ENCODE assay signal across 11 cellular contexts in the genomic region with DNA sequence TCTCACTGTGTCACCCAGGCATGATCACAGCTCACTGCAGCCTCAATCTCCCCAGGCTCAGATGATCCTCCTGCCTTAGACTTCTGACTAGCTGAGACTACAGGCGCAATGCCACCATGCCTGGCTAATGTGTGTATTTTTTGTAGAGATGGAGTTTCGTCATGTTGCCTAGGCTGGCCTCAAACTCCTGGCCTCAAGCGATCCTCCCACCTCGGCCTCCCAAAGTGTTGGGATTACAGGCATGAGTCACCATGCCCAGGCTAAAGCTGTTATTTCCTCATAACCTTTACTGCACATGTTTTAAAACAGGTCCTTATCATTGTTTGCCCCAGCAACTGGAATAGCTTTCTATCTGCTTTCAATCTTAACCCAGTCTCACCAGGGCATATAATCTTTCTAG. TPM values are rescaled to one million over a fixed set of nuclear protein-coding genes. Genes with fewer than 3 reads are reported as not detected.
DNase-seq lines count a peak whose midpoint lies in the region; ATAC-seq lines count a peak whose summit lies in the region.
"Had no signal": no experiment of that assay in that cellular context is flagged by ENCODE, and none has a peak within 500 bp of the region (broad histone marks: within the 10 kb centered on the region; RNA-seq: fewer than 3 reads in every experiment).

No MANE protein-coding gene starts in this region.

- peaks cover 32 to 64% (median 49%) of the 10 kb centered on the region in 4 donors for H3K4me1 Mint-ChIP-seq in CD4-positive, alpha-beta memory T cell
- peaks cover 40 to 63% (median 52%) of the 10 kb centered on the region in 7 donors for H3K4me1 Mint-ChIP-seq in naive thymus-derived CD4-positive, alpha-beta T cell

- POLR2A ChIA-PET in CD4-positive, alpha-beta memory T cell (lab: Charles Lee; ENCODE audit: partially characterized antibody), result interaction anchor here (0.6 kb wide), 1 partner anchor 191 kb away, joined by 3 read pairs; no protein-coding TSS in a partner anchor
- POLR2A ChIA-PET in naive thymus-derived CD4-positive, alpha-beta T cell (lab: Charles Lee), result no interaction called here

- peak overlapping the region in 2 of 7 donors; percentile 42 to 94 for H3K27ac Mint-ChIP-seq in CD4-positive, alpha-beta memory T cell
- H3K27ac Mint-ChIP-seq in naive thymus-derived CD4-positive, alpha-beta T cell, result peak overlapping the region in 5 of 9 donors; percentile 36 to 98 (median 70)

- no peak overlapping the region for H3K4me3 ChIP-seq in CD4-positive, alpha-beta memory T cell (ENCODE audit: low read length in 2 of 2)
- no peak overlapping the region for H3K4me3 ChIP-seq in naive thymus-derived CD4-positive, alpha-beta T cell (ENCODE audit: low read length)
- H3K4me3 ChIP-seq: body of pancreas, esophagus squamous epithelium, SJSA1 had no signal

- no peak overlapping the region for H3K27ac ChIP-seq in CD4-positive, alpha-beta memory T cell (ENCODE audit: low read depth, low read length)
- no peak overlapping the region for H3K27ac ChIP-seq in naive thymus-derived CD4-positive, alpha-beta T cell (ENCODE audit: low read depth, low read length)
- H3K27ac ChIP-seq: esophagus squamous epithelium, SJSA1 had no signal

- DNase-seq in CD4-positive, alpha-beta memory T cell, result no peak
- peak; percentile 23 for DNase-seq in MV-4-11 (lab: John Stamatoyannopoulos, UW)
- DNase-seq in amniotic epithelial cell (ENCODE audit: low read depth), result peak; percentile 51
- DNase-seq in naive thymus-derived CD4-positive, alpha-beta T cell, result no peak
- DNase-seq in COR-L47 (lab: John Stamatoyannopoulos, UW), result no peak
- no peak for DNase-seq in effector CD8-positive, alpha-beta T cell (lab: John Stamatoyannopoulos, UW)
- DNase-seq in NCI-H2227 (lab: John Stamatoyannopoulos, UW; ENCODE audit: unreplicated experiment), result no peak
- DNase-seq: body of pancreas, esophagus squamous epithelium had no signal

- H3K27me3 ChIP-seq in CD4-positive, alpha-beta memory T cell (ENCODE audit: insufficient read depth, low read length), result no peaks in the 10 kb centered on the region
- H3K27me3 ChIP-seq in naive thymus-derived CD4-positive, alpha-beta T cell (ENCODE audit: control insufficient read depth in 2 of 2, insufficient read depth in 2 of 2, low read length in 2 of 2), result no peaks in the 10 kb centered on the region
- H3K27me3 ChIP-seq: body of pancreas, esophagus squamous epithelium, SJSA1 had no signal

- ATAC-seq in naive thymus-derived CD4-positive, alpha-beta T cell, result no peak
- no peak for ATAC-seq in GM21423 (IDR thresholded peaks at IDR 0.05; ENCODE audit: unreplicated experiment)
- ATAC-seq: body of pancreas had no signal

- peaks cover 42% of the 10 kb centered on the region for H3K4me1 ChIP-seq in CD4-positive, alpha-beta memory T cell (ENCODE audit: insufficient read depth, low read length)
- H3K4me1 ChIP-seq in naive thymus-derived CD4-positive, alpha-beta T cell (ENCODE audit: control insufficient read depth in 2 of 2, insufficient read depth in 2 of 2, low read length in 2 of 2), result peaks cover 26 to 27% of the 10 kb centered on the region in 2 donors

- CTCF ChIA-PET in CD4-positive, alpha-beta memory T cell (lab: Charles Lee; ENCODE audit: partially characterized antibody), result interaction anchor here (1.1 to 1.3 kb wide), 2 partner anchors 15 to 23 kb away, joined by 4 to 6 read pairs; no protein-coding TSS in a partner anchor
- CTCF ChIA-PET in naive thymus-derived CD4-positive, alpha-beta T cell (lab: Charles Lee), result interaction anchor here (0.8 kb wide), 1 partner anchor 17 kb away, joined by 3 read pairs; no protein-coding TSS in a partner anchor

- H3K4me3 Mint-ChIP-seq in CD4-positive, alpha-beta memory T cell, result peak overlapping the region in 5 of 8 donors; percentile 40 to 100 (median 97)
- peak overlapping the region in 9 of 10 donors; percentile 12 to 100 (median 97) for H3K4me3 Mint-ChIP-seq in naive thymus-derived CD4-positive, alpha-beta T cell

- H3K36me3 Mint-ChIP-seq in CD4-positive, alpha-beta memory T cell, result peaks cover 13 to 37% of the 10 kb centered on the region in 2 donors
- peaks cover 4 to 32% (median 15%) of the 10 kb centered on the region in 5 donors for H3K36me3 Mint-ChIP-seq in naive thymus-derived CD4-positive, alpha-beta T cell

- H3K9me3 Mint-ChIP-seq in CD4-positive, alpha-beta memory T cell, result peaks cover 0 to 2% (median 0%) of the 10 kb centered on the region in 8 donors
- no peaks in the 10 kb centered on the region for H3K9me3 Mint-ChIP-seq in naive thymus-derived CD4-positive, alpha-beta T cell

- H3K9me3 ChIP-seq in CD4-positive, alpha-beta memory T cell (ENCODE audit: control insufficient read depth in 1 of 2, low read length in 2 of 2), result no peaks in the 10 kb centered on the region
- no peaks in the 10 kb centered on the region for H3K9me3 ChIP-seq in naive thymus-derived CD4-positive, alpha-beta T cell (ENCODE audit: control insufficient read depth in 2 of 3, low read length in 3 of 3)
- H3K9me3 ChIP-seq: body of pancreas, esophagus squamous epithelium, SJSA1 had no signal

- H3K36me3 ChIP-seq in CD4-positive, alpha-beta memory T cell (ENCODE audit: insufficient read depth, low read length), result no peaks in the 10 kb centered on the region
- H3K36me3 ChIP-seq in naive thymus-derived CD4-positive, alpha-beta T cell (ENCODE audit: control insufficient read depth in 2 of 3, insufficient read depth in 3 of 3, low read length in 3 of 3), result peaks cover 0 to 11% (median 0%) of the 10 kb centered on the region in 3 experiments

- no peaks in the 10 kb centered on the region for H3K27me3 Mint-ChIP-seq in CD4-positive, alpha-beta memory T cell
- no peaks in the 10 kb centered on the region for H3K27me3 Mint-ChIP-seq in naive thymus-derived CD4-positive, alpha-beta T cell

- intact Hi-C loops in CD4-positive, alpha-beta memory T cell (cut with micrococcal nuclease), result no loop called here
- intact Hi-C loops in naive thymus-derived CD4-positive, alpha-beta T cell (cut with micrococcal nuclease), result loop anchor here (10.0 kb wide), 3 partner anchors 522 to 1188 kb away; partner anchors contain the start of genes LAMTOR5 (in 1 of the 2) and PRPF38B (in 1 of the 2)

RNA-seq across cellular contexts. Expression of gene SARS1, which starts 2.9 kb away (rescaled TPM):
- total RNA-seq in CD4-positive, alpha-beta memory T cell, result 100 to 1,000 TPM; 178 to 190 TPM
- polyA plus RNA-seq in CD4-positive, alpha-beta memory T cell, result 100 to 1,000 TPM; 153 to 199 TPM
- 100 to 1,000 TPM; 110 to 173 (median 135) TPM for total RNA-seq in naive thymus-derived CD4-positive, alpha-beta T cell
- 100 to 1,000 TPM; 134 to 179 TPM for polyA plus RNA-seq in naive thymus-derived CD4-positive, alpha-beta T cell

RNA-seq across cellular contexts. Expression of gene CELSR2, which starts 32.7 kb away (rescaled TPM):
- total RNA-seq in CD4-positive, alpha-beta memory T cell, result 1 to 10 TPM; 2.6 to 3.1 TPM
- polyA plus RNA-seq in CD4-positive, alpha-beta memory T cell, result under 1 TPM in 1 of 2 donors, not detected in 1; 0.52 TPM
- 1 to 10 TPM; 3.0 to 6.4 (median 3.2) TPM for total RNA-seq in naive thymus-derived CD4-positive, alpha-beta T cell
- polyA plus RNA-seq in naive thymus-derived CD4-positive, alpha-beta T cell, result 1 to 10 TPM in 1 of 2 donors, under 1 TPM in 1; 0.17 to 1.3 TPM

Comparison
In these comparisons a context has a peak if more than half of its experiments do, and no peak if none do; other contexts are left out.
1. DNase-seq: peak in MV-4-11 (single experiment) and amniotic epithelial cell (single experiment); none in CD4-positive, alpha-beta memory T cell (0 of 5), naive thymus-derived CD4-positive, alpha-beta T cell (0 of 9), COR-L47 (single experiment), effector CD8-positive, alpha-beta T cell (single experiment) and NCI-H2227 (single experiment).